ENCODE assay signal across 8 cellular contexts in genomic region chr22:30397656-30398635, GRCh38. TPM values are rescaled to one million over a fixed set of nuclear protein-coding genes. Genes with fewer than 3 reads are reported as not detected.
DNase-seq lines count a peak whose midpoint lies in the region; ATAC-seq and TF ChIP-seq lines count a peak whose summit lies in the region.

No MANE protein-coding gene starts in this region.

- ATAC-seq in foreskin keratinocyte, result no peak
- ATAC-seq in sciatic nerve, result peak; percentile 16
- no peak for ATAC-seq in GM21367 (IDR thresholded peaks at IDR 0.05; ENCODE audit: unreplicated experiment)
- no peak for ATAC-seq in HG02870 (IDR thresholded peaks at IDR 0.05; ENCODE audit: unreplicated experiment)

- intact Hi-C loops in sciatic nerve (cut with DNase I), result loop anchor here (2.0 to 5.0 kb wide), 2 partner anchors 25 to 94 kb away; no protein-coding TSS in a partner anchor

- TF ChIP-seq CTCF in GM10266 (IDR thresholded peaks at IDR 0.05; ENCODE audit: control insufficient read depth, insufficient read depth, low read depth, missing control alignments), result no peak
- no peak for TF ChIP-seq CTCF in VCaP (conservative IDR thresholded peaks at IDR 0.05)
- TF ChIP-seq CTCF in foreskin keratinocyte (conservative IDR thresholded peaks at IDR 0.05), result no peak
- no peak for TF ChIP-seq CTCF in GM13977 (IDR thresholded peaks at IDR 0.05; ENCODE audit: extremely low read depth, insufficient read depth, missing control alignments)

- DNase-seq in GM10266 (ENCODE audit: extremely low spot score) (peak; percentile 29), foreskin keratinocyte (no peak), sciatic nerve (ENCODE audit: low spot score) (no peak), NCI-H2029 (lab: John Stamatoyannopoulos, UW) (no peak), GM13977 (ENCODE audit: low spot score) (no peak)

- no peaks in the 10 kb centered on the region for H3K27me3 ChIP-seq in foreskin keratinocyte

- H3K27ac ChIP-seq in VCaP (peak overlapping the region; percentile 75; the same call in 1 of the 2 replicates), foreskin keratinocyte (peak overlapping the region; percentile 37)

- peaks cover 10% of the 10 kb centered on the region for H3K4me1 ChIP-seq in foreskin keratinocyte

- in situ Hi-C loops in GM13977 (cut with MboI; ENCODE audit: low pct_unique_long_range_greater_than_20kb, low sequenced_read_pairs, unreplicated experiment), result loop anchor here (25.0 kb wide), 1 partner anchor 286 kb away; no protein-coding TSS in a partner anchor

RNA-seq across cellular contexts. Expression of gene SEC14L2, which starts 1.1 kb away (rescaled TPM):
- total RNA-seq in foreskin keratinocyte (31.7 and 43.0 TPM in 2 replicates), sciatic nerve (20.8 TPM)
- 28.3 and 35.2 TPM in 2 replicates for polyA plus RNA-seq in foreskin keratinocyte

RNA-seq across cellular contexts. Expression of gene RNF215, which starts 10.7 kb away (rescaled TPM):
- 9.2 and 12.0 TPM in 2 replicates for total RNA-seq in foreskin keratinocyte
- 8.2 and 9.4 TPM in 2 replicates for polyA plus RNA-seq in foreskin keratinocyte
- total RNA-seq in sciatic nerve, result 25.5 TPM

RNA-seq across cellular contexts. Expression of gene MTFP1, which starts 27.6 kb away (rescaled TPM):
- 50.7 and 66.0 TPM in 2 replicates for total RNA-seq in foreskin keratinocyte
- polyA plus RNA-seq in foreskin keratinocyte, result 74.0 and 90.2 TPM in 2 replicates
- 3.6 TPM for total RNA-seq in sciatic nerve

RNA-seq across cellular contexts. Expression of gene CCDC157, which starts 41.1 kb away (rescaled TPM):
- total RNA-seq in foreskin keratinocyte (0.95 and 1.5 TPM in 2 replicates), sciatic nerve (0.71 TPM)
- polyA plus RNA-seq in foreskin keratinocyte, result 1.5 and 1.7 TPM in 2 replicates

RNA-seq across cellular contexts. Expression of gene SF3A1, which starts 41.3 kb away (rescaled TPM):
- total RNA-seq in foreskin keratinocyte (81.3 and 82.2 TPM in 2 replicates), sciatic nerve (138 TPM)
- 36.0 and 42.1 TPM in 2 replicates for polyA plus RNA-seq in foreskin keratinocyte

Comparison
In these comparisons a context has a peak if more than half of its experiments do, and no peak if none do; other contexts are left out.
1. RNA of gene MTFP1, which starts 27.6 kb away (total RNA-seq): 50.7 to 66.0 TPM in foreskin keratinocyte; 3.6 TPM in sciatic nerve (single experiment); every median in the first group is over 10 times any median in the second.